Comparison of ENCODE assay signal across 1 cellular context in the genomic region with DNA sequence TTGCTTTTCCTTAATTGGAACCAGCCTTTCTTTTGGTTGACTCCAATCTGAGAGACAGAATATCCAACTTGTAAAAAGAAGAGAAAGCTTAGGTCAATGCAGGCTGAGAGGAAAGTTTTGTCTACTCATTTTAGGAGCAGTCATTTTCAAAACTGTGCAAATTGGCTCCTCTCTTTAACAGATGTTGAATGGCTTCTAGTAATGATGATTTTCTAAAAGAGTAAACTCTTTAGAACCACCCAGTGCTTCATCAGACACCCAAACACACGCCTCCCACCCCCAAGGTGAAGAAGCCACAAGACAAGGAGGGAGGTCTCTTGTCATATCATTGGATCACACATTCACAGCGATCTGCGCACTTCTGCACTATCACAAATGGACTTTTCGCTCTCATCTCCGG.
TF ChIP-seq lines count a peak whose summit lies in the region.

No MANE protein-coding gene starts in this region.

TF ChIP-seq in GM23338, 12 proteins besides CTCF, POLR2A, EP300 and RAD21 (continued from another document):
- TF ChIP-seq, protein P1, sequence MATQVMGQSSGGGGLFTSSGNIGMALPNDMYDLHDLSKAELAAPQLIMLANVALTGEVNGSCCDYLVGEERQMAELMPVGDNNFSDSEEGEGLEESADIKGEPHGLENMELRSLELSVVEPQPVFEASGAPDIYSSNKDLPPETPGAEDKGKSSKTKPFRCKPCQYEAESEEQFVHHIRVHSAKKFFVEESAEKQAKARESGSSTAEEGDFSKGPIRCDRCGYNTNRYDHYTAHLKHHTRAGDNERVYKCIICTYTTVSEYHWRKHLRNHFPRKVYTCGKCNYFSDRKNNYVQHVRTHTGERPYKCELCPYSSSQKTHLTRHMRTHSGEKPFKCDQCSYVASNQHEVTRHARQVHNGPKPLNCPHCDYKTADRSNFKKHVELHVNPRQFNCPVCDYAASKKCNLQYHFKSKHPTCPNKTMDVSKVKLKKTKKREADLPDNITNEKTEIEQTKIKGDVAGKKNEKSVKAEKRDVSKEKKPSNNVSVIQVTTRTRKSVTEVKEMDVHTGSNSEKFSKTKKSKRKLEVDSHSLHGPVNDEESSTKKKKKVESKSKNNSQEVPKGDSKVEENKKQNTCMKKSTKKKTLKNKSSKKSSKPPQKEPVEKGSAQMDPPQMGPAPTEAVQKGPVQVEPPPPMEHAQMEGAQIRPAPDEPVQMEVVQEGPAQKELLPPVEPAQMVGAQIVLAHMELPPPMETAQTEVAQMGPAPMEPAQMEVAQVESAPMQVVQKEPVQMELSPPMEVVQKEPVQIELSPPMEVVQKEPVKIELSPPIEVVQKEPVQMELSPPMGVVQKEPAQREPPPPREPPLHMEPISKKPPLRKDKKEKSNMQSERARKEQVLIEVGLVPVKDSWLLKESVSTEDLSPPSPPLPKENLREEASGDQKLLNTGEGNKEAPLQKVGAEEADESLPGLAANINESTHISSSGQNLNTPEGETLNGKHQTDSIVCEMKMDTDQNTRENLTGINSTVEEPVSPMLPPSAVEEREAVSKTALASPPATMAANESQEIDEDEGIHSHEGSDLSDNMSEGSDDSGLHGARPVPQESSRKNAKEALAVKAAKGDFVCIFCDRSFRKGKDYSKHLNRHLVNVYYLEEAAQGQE (IDR thresholded peaks at IDR 0.05; ENCODE audit: unreplicated experiment), result no peak
